In the genomic region with DNA sequence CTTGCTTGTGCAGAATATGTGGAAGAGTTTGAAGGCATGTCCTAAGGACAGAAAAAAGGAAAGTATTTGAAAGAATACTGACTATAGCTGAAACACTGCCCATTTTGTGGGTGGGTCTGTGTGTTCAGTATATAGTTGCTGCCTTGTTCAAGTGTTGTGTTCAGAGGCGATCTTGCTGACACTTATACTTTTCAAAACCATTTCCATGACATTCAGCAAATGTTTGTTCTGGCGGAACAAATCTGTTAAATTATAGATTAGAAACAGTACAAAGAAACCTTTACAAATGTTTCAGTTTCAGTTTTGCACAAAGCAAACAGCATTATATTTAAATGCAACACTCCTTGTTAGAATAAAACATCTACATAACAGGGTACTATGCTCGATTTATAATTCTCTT, we compare ENCODE assay signal across 21 cellular contexts.
"Had no signal": no experiment of that assay in that cellular context is flagged by ENCODE, and none has a peak within 500 bp of the region (broad histone marks: within the 10 kb centered on the region; RNA-seq: fewer than 3 reads in every experiment).

No MANE protein-coding gene starts in this region.

- H3K36me3 ChIP-seq: heart right ventricle, neutrophil, right atrium auricular region, sigmoid colon, tibial nerve, upper lobe of right lung, vagina had no signal

- H3K27me3 ChIP-seq: foreskin keratinocyte, heart right ventricle, neutrophil, right atrium auricular region, sigmoid colon, testis, tibial nerve, upper lobe of right lung, vagina had no signal

- H3K27ac ChIP-seq: foreskin keratinocyte, heart right ventricle, neutrophil, right atrium auricular region, sigmoid colon, skin epidermis, testis, tibial nerve, upper lobe of right lung, vagina had no signal

- H3K4me3 ChIP-seq: heart right ventricle, right atrium auricular region, sigmoid colon, skin epidermis, testis, tibial nerve, upper lobe of right lung, vagina had no signal

- H3K9me3 ChIP-seq: neutrophil, right atrium auricular region, sigmoid colon, testis, tibial nerve, upper lobe of right lung, vagina had no signal

- ATAC-seq: foreskin keratinocyte; heart right ventricle; left lobe of liver; naive thymus-derived CD4-positive, alpha-beta T cell; stimulated activated naive B cell treated with anti-CD40 and anti-IgM and Interleukin-4, amounts not matched to agents 10 μg/mL and 1 μg/mL and 100 μg/mL, for 72 hours; stimulated activated naive CD8-positive, alpha-beta T cell treated with anti-CD3 and anti-CD28 coated beads, Interleukin-15, amount 100 ng/mL, for 72 hours; upper lobe of right lung had no signal

- H3K4me1 ChIP-seq: foreskin keratinocyte, heart right ventricle, right atrium auricular region, sigmoid colon, testis, tibial nerve, upper lobe of right lung, vagina had no signal

- DNase-seq: dermis blood vessel endothelial cell; erythroblast; foreskin keratinocyte; heart right ventricle; islet precursor cell; mammary epithelial cell; naive thymus-derived CD4-positive, alpha-beta T cell; nephron progenitor cell; sigmoid colon; stimulated activated CD4-positive, alpha-beta T cell treated with anti-CD3 and anti-CD28 coated beads, Interleukin-2, amount 100 ng/mL, for 24 hours; stimulated activated CD4-positive, alpha-beta T cell treated with anti-CD3 and anti-CD28 coated beads, Interleukin-4, amount 100 ng/mL, for 4 hours; stimulated activated naive B cell treated with anti-CD40 and anti-IgM and Interleukin-4, amounts not matched to agents 10 μg/mL and 1 μg/mL and 100 μg/mL, for 72 hours; stimulated activated naive CD8-positive, alpha-beta T cell treated with anti-CD3 and anti-CD28 coated beads, Interleukin-15, amount 100 ng/mL, for 72 hours; testis; upper lobe of right lung had no signal
